In the genomic region with DNA sequence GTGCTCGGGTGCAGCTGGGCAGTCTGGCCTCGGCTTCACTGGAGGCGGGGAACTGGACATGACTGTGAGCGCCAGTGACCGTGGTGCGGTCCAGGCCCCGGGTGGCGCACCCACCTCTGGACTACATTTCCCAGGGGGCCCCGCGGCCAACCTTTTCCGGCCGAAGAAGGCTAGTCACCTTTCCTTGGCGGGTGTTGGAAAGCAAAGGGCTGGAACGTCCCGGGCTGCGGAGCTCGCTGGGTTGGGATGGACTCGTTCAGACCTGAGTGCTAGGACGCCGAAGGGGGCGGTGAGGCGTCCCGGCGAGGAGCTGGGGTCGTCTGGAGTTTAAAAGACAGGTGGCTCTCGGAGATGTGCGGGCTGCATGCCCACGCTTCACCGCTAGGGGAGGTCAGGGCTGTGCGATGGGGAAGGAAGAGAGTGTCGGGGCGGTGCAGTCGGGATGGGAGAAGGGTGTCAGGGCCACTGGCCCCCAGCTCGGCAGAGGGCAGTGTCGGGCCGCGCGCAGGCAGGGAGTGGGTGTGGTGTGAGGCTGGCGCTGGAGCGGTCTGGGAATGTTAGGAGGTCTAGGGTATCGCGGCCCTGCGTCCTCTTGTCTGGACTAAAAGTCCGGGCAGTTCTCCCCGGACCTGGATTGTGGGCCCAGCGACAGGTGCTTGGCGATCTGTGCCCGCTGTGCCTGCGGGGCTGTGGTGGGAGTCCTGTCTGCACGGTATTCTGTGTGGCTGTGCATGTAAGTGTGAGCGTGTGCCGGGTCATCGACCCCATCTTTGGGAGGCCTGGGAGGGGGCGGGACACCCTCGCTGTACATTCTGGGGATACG, we compare ENCODE assay signal across 8 cellular contexts. TPM values are rescaled to one million over a fixed set of nuclear protein-coding genes. Genes with fewer than 3 reads are reported as not detected.
DNase-seq lines count a peak whose midpoint lies in the region; ATAC-seq, FAIRE-seq and TF ChIP-seq lines count a peak whose summit lies in the region.

No MANE protein-coding gene starts in this region.

- H3K36me3 ChIP-seq in Peyer's patch (no peaks in the 10 kb centered on the region), trophoblast cell (ENCODE audit: control insufficient read depth in 1 of 2, insufficient read depth in 2 of 2, low read length in 2 of 2) (no peaks in the 10 kb centered on the region), thymus (ENCODE audit: control insufficient read depth, insufficient read depth) (no peaks in the 10 kb centered on the region)

- no peak overlapping the region for H3K4ac ChIP-seq in trophoblast cell (ENCODE audit: low read depth, low read length)

- H2BK5ac ChIP-seq in trophoblast cell (ENCODE audit: low read depth, low read length, poor library complexity): no peak overlapping the region

- H3K18ac ChIP-seq in trophoblast cell (ENCODE audit: low read length): no peak overlapping the region

- peaks cover 20 to 75% (median 61%) of the 10 kb centered on the region in 7 donors for H3K9me3 Mint-ChIP-seq in CD14-positive monocyte
- H3K9me3 Mint-ChIP-seq in activated naive CD4-positive, alpha-beta T cell treated with anti-CD3 and anti-CD28 coated beads, Interleukin-2, amount 10 ng/mL, durations not matched to agents 7 days and 5 days: peaks cover 19% of the 10 kb centered on the region

- peak overlapping the region; percentile 77 for H3K4me2 ChIP-seq in trophoblast cell (ENCODE audit: low read length)

- H3K14ac ChIP-seq in trophoblast cell (ENCODE audit: low read length): peak overlapping the region; percentile 29

- H3K4me3 Mint-ChIP-seq in CD14-positive monocyte: peak overlapping the region; percentile 92 to 93
- peak overlapping the region; percentile 79 for H3K4me3 Mint-ChIP-seq in activated naive CD4-positive, alpha-beta T cell treated with anti-CD3 and anti-CD28 coated beads, Interleukin-2, amount 10 ng/mL, durations not matched to agents 7 days and 5 days

- DNase-seq in CD14-positive monocyte (ENCODE audit: low spot score) (peak; percentile 58), H54 (ENCODE audit: insufficient read length, low spot score) (peak; percentile 42), Peyer's patch (peak; percentile 78 to 90 (median 84)), germinal center (ENCODE audit: low spot score) (peak; percentile 89), trophoblast cell (peak; percentile 77 to 87)
- peak; percentile 87 for DNase-seq in activated naive CD4-positive, alpha-beta T cell treated with anti-CD3 and anti-CD28 coated beads, Interleukin-2, amount 10 ng/mL, durations not matched to agents 7 days and 5 days

- WGBS in trophoblast cell (ENCODE audit: extremely low coverage, insufficient coverage, insufficient read length): no CpG with 5 or more reads among the region's 56 CpGs
- 1% methylated on average over 56 of the region's 56 CpGs for WGBS in thymus

- H3K27me3 ChIP-seq in Peyer's patch: no peaks in the 10 kb centered on the region
- no peaks in the 10 kb centered on the region for H3K27me3 ChIP-seq in trophoblast cell (ENCODE audit: insufficient read depth, low read length)
- H3K27me3 ChIP-seq in thymus (ENCODE audit: control insufficient read depth, insufficient read depth): no peaks in the 10 kb centered on the region

- TF ChIP-seq POLR2A in H54 (IDR thresholded peaks at IDR 0.05; ENCODE audit: low read depth, low read length) (no peak), Peyer's patch (IDR thresholded peaks at IDR 0.05) (no peak)

- CTCF ChIA-PET in activated naive CD4-positive, alpha-beta T cell treated with anti-CD3 and anti-CD28 coated beads, Interleukin-2, amount 10 ng/mL, durations not matched to agents 7 days and 5 days (lab: Charles Lee): interaction anchor here (0.5 to 1.2 kb wide), 5 partner anchors 10 to 1282 kb away, joined by 3 to 4 read pairs (median 3); partner anchors contain the start of gene ZNF345

- H3K4me1 ChIP-seq in Peyer's patch: peaks cover 0 to 14% (median 2%) of the 10 kb centered on the region in 4 donors
- H3K4me1 ChIP-seq in trophoblast cell (ENCODE audit: control insufficient read depth in 1 of 2, insufficient read depth in 2 of 2, low read length in 2 of 2): no peaks in the 10 kb centered on the region
- H3K4me1 ChIP-seq in thymus (ENCODE audit: control insufficient read depth, insufficient read depth, low read length): peaks cover 8% of the 10 kb centered on the region

- TF ChIP-seq CTCF in CD14-positive monocyte (IDR thresholded peaks at IDR 0.05) (peak; percentile 89), Peyer's patch (IDR thresholded peaks at IDR 0.05) (peak; percentile 71 to 91 (median 77))

- peak overlapping the region; percentile 7 for H2BK120ac ChIP-seq in trophoblast cell (ENCODE audit: insufficient read depth, low read length, poor library complexity)

- no peak overlapping the region for H2BK12ac ChIP-seq in trophoblast cell (ENCODE audit: low read length)

- peak overlapping the region; percentile 54 to 71 (median 66) for H3K4me3 ChIP-seq in Peyer's patch
- peak overlapping the region; percentile 75 for H3K4me3 ChIP-seq in trophoblast cell (ENCODE audit: low read depth, low read length)
- H3K4me3 ChIP-seq in thymus (ENCODE audit: low read length): peak overlapping the region; percentile 59

- H4K91ac ChIP-seq in trophoblast cell (ENCODE audit: low read depth, low read length): no peak overlapping the region

- FAIRE-seq in H54 (lab: Jason Lieb, UNC): no peak

- H3K27ac ChIP-seq in Peyer's patch (peak overlapping the region; percentile 64 to 86 (median 76)), trophoblast cell (ENCODE audit: low read depth, low read length) (no peak overlapping the region), thymus (ENCODE audit: low read depth) (peak overlapping the region; percentile 86)

- no peak overlapping the region for H3K23ac ChIP-seq in trophoblast cell (ENCODE audit: low read length)

- no peaks in the 10 kb centered on the region for H3K79me2 ChIP-seq in trophoblast cell (ENCODE audit: control insufficient read depth, insufficient read depth, low read length, poor library complexity)

- H2AK5ac ChIP-seq in trophoblast cell (ENCODE audit: low read length): no peak overlapping the region

- H2AFZ ChIP-seq in trophoblast cell (ENCODE audit: insufficient read depth, low read length, poor library complexity): peak overlapping the region; percentile 62

- peak overlapping the region; percentile 80 for H4K8ac ChIP-seq in trophoblast cell (ENCODE audit: low read depth, low read length)

- H3K9ac ChIP-seq in trophoblast cell (ENCODE audit: low read length): peak overlapping the region; percentile 70

- ATAC-seq in HG03025 (IDR thresholded peaks at IDR 0.05; ENCODE audit: low FRiP score, unreplicated experiment): no peak

- peak overlapping the region; percentile 40 for H4K12ac ChIP-seq in trophoblast cell (ENCODE audit: low read depth, low read length)

- H3K4me1 Mint-ChIP-seq in CD14-positive monocyte: peaks cover 11% of the 10 kb centered on the region
- H3K4me1 Mint-ChIP-seq in activated naive CD4-positive, alpha-beta T cell treated with anti-CD3 and anti-CD28 coated beads, Interleukin-2, amount 10 ng/mL, durations not matched to agents 7 days and 5 days: peaks cover 14% of the 10 kb centered on the region

- H3K9me3 ChIP-seq in Peyer's patch (peaks cover 0 to 4% (median 0%) of the 10 kb centered on the region in 4 donors), trophoblast cell (ENCODE audit: insufficient read depth, low read depth, low read length) (peaks cover 14% of the 10 kb centered on the region), thymus (ENCODE audit: control insufficient read depth) (no peaks in the 10 kb centered on the region)

- H3K27me3 Mint-ChIP-seq in CD14-positive monocyte (ENCODE audit: low read depth in 3 of 3): peaks cover 0 to 3% (median 1%) of the 10 kb centered on the region in 3 donors
- no peaks in the 10 kb centered on the region for H3K27me3 Mint-ChIP-seq in activated naive CD4-positive, alpha-beta T cell treated with anti-CD3 and anti-CD28 coated beads, Interleukin-2, amount 10 ng/mL, durations not matched to agents 7 days and 5 days

- peaks cover 0 to under 1% of the 10 kb centered on the region in 2 donors for H3K36me3 Mint-ChIP-seq in CD14-positive monocyte
- H3K36me3 Mint-ChIP-seq in activated naive CD4-positive, alpha-beta T cell treated with anti-CD3 and anti-CD28 coated beads, Interleukin-2, amount 10 ng/mL, durations not matched to agents 7 days and 5 days: peaks cover 14% of the 10 kb centered on the region

- H3K27ac Mint-ChIP-seq in CD14-positive monocyte: peak overlapping the region in 6 of 7 donors; percentile 23 to 90 (median 82)
- H3K27ac Mint-ChIP-seq in activated naive CD4-positive, alpha-beta T cell treated with anti-CD3 and anti-CD28 coated beads, Interleukin-2, amount 10 ng/mL, durations not matched to agents 7 days and 5 days: peak overlapping the region; percentile 90

- intact Hi-C loops in CD14-positive monocyte (cut with micrococcal nuclease): no loop called here

- peaks cover 2% of the 10 kb centered on the region for H3K79me1 ChIP-seq in trophoblast cell (ENCODE audit: low read length)

RNA-seq across cellular contexts. Expression of gene ZNF568, which starts 57.1 kb away (rescaled TPM):
- polyA plus RNA-seq in CD14-positive monocyte (under 1 TPM; 0.38 to 0.79 TPM), thymus (6.4 TPM)
- total RNA-seq in Peyer's patch: 10 to 100 TPM in 1 of 4 donors, 1 to 10 TPM in 3; 2.7 to 17.3 (median 3.7) TPM
- polyA plus RNA-seq in trophoblast cell (2013): 3.6 and 3.7 TPM in 2 replicates

RNA-seq across cellular contexts. Expression of gene ZNF829, which starts 57.1 kb away (rescaled TPM):
- under 1 TPM; 0.05 to 0.14 TPM for polyA plus RNA-seq in CD14-positive monocyte
- total RNA-seq in Peyer's patch: 1 to 10 TPM; 1.1 to 2.0 (median 1.8) TPM
- polyA plus RNA-seq in trophoblast cell (2013): 2.3 and 2.4 TPM in 2 replicates
- 2.2 TPM for polyA plus RNA-seq in thymus
